10 cellular contexts compared by ENCODE assay signal in the genomic region with DNA sequence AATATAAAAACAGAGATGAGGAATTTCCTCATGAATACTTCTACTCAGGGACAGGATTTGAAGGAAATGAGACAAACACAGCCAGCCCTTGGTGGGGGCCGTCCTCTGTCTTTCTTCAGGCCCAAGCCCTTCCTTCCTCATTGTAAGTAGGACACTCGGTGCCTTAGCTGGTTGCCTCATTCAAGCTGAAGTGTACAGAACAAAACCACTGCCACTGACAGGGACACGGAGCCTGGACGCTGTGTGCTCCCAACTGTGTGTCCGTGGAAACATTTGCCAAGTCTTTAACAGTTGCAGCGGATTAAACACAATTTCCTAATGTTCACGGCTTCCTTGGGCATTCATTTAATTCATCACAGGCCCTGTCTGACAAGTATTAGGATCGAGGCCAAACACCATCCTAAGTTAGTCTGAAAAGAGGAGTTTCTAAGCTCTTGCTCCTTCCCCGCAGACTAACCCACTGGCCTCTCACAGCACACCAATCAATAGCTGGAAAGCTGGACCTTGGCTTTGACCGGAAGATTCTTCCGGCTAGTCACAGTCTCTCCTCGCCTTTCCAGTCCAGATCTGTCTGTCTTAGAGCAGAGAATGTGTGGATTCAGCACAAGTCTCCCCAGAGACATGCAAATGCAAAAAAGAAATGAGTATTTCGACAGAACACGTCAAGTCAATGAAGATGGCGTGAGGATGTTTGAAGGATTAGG.
DNase-seq lines count a peak whose midpoint lies in the region; ATAC-seq and TF ChIP-seq lines count a peak whose summit lies in the region.
"Had no signal": no experiment of that assay in that cellular context is flagged by ENCODE, and none has a peak within 500 bp of the region (broad histone marks: within the 10 kb centered on the region; RNA-seq: fewer than 3 reads in every experiment).

No MANE protein-coding gene starts in this region.

- H3K36me3 Mint-ChIP-seq in activated CD4-positive, alpha-beta T cell treated with anti-CD3 and anti-CD28 coated beads, Interleukin-2, amount 10 ng/mL, durations not matched to agents 7 days and 5 days (ENCODE audit: low read depth), result no peaks in the 10 kb centered on the region
- no peaks in the 10 kb centered on the region for H3K36me3 Mint-ChIP-seq in activated T-cell treated with anti-CD3 and anti-CD28 coated beads, Interleukin-2, amount 50 U/mL, for 72 hours (ENCODE audit: insufficient read depth in 2 of 2)

- H3K36me3 ChIP-seq in esophagus muscularis mucosa (no peaks in the 10 kb centered on the region), muscle layer of duodenum (ENCODE audit: control insufficient read depth in 1 of 2, insufficient read depth in 2 of 2, low read length in 2 of 2) (no peaks in the 10 kb centered on the region), thoracic aorta (no peaks in the 10 kb centered on the region)

- TF ChIP-seq EP300 in esophagus muscularis mucosa (IDR thresholded peaks at IDR 0.05), result peak; percentile 20

- POLR2A ChIA-PET in activated CD4-positive, alpha-beta T cell treated with anti-CD3 and anti-CD28 coated beads, Interleukin-2, amount 10 ng/mL, durations not matched to agents 7 days and 5 days (lab: Charles Lee), result no interaction called here

- DNase-seq in NOMO-1 (lab: John Stamatoyannopoulos, UW; ENCODE audit: unreplicated experiment in 2 of 2), result peak; percentile 53 to 82
- no peak for DNase-seq in esophagus muscularis mucosa (ENCODE audit: extremely low spot score)
- no peak for DNase-seq in thoracic aorta (ENCODE audit: low spot score)
- DNase-seq in activated CD4-positive, alpha-beta T cell treated with anti-CD3 and anti-CD28 coated beads, Interleukin-2, amount 10 ng/mL, durations not matched to agents 7 days and 5 days, result no peak
- no peak for DNase-seq in DMS79 (lab: John Stamatoyannopoulos, UW)
- DNase-seq in activated T-cell treated with anti-CD3 and anti-CD28 coated beads, Interleukin-2, amount 50 U/mL, for 72 hours, result no peak
- DNase-seq: NCI-H1417 treated with DMSO at 0.1 percent for 48 hours had no signal

- H3K4me1 Mint-ChIP-seq in activated CD4-positive, alpha-beta T cell treated with anti-CD3 and anti-CD28 coated beads, Interleukin-2, amount 10 ng/mL, durations not matched to agents 7 days and 5 days, result peaks cover 17% of the 10 kb centered on the region
- H3K4me1 Mint-ChIP-seq in activated T-cell treated with anti-CD3 and anti-CD28 coated beads, Interleukin-2, amount 50 U/mL, for 72 hours (ENCODE audit: low read depth), result peaks cover 27% of the 10 kb centered on the region

- CTCF ChIA-PET in activated CD4-positive, alpha-beta T cell treated with anti-CD3 and anti-CD28 coated beads, Interleukin-2, amount 10 ng/mL, durations not matched to agents 7 days and 5 days (lab: Charles Lee), result no interaction called here

- no peaks in the 10 kb centered on the region for H3K27me3 Mint-ChIP-seq in activated CD4-positive, alpha-beta T cell treated with anti-CD3 and anti-CD28 coated beads, Interleukin-2, amount 10 ng/mL, durations not matched to agents 7 days and 5 days
- no peaks in the 10 kb centered on the region for H3K27me3 Mint-ChIP-seq in activated T-cell treated with anti-CD3 and anti-CD28 coated beads, Interleukin-2, amount 50 U/mL, for 72 hours (ENCODE audit: low read depth)

- no peaks in the 10 kb centered on the region for H3K9me3 Mint-ChIP-seq in activated CD4-positive, alpha-beta T cell treated with anti-CD3 and anti-CD28 coated beads, Interleukin-2, amount 10 ng/mL, durations not matched to agents 7 days and 5 days
- H3K9me3 Mint-ChIP-seq in activated T-cell treated with anti-CD3 and anti-CD28 coated beads, Interleukin-2, amount 50 U/mL, for 72 hours, result no peaks in the 10 kb centered on the region

- intact Hi-C loops in esophagus muscularis mucosa (cut with DNase I), result loop anchor here (10.0 kb wide), 1 partner anchor 73 kb away; the partner anchor contains the start of gene ACSL3

- TF ChIP-seq CTCF in esophagus muscularis mucosa (IDR thresholded peaks at IDR 0.05) (no peak), thoracic aorta (IDR thresholded peaks at IDR 0.05) (no peak)

- H3K27ac ChIP-seq in esophagus muscularis mucosa (replicated peaks in 1 of 4) (peak overlapping the region; percentile 53 to 68 (median 58)), muscle layer of duodenum (ENCODE audit: low read length) (peak overlapping the region; percentile 28), thoracic aorta (peak overlapping the region; percentile 74 to 76)
- H3K27ac ChIP-seq: SK-N-MC had no signal

- H3K4me3 ChIP-seq in esophagus muscularis mucosa, result no peak overlapping the region
- H3K4me3 ChIP-seq in muscle layer of duodenum (ENCODE audit: low read depth in 1 of 2, low read length in 2 of 2), result no peak overlapping the region
- H3K4me3 ChIP-seq in thoracic aorta, result peak overlapping the region; percentile 7
- H3K4me3 ChIP-seq: SK-N-MC had no signal

- H3K4me3 Mint-ChIP-seq in activated CD4-positive, alpha-beta T cell treated with anti-CD3 and anti-CD28 coated beads, Interleukin-2, amount 10 ng/mL, durations not matched to agents 7 days and 5 days, result no peak overlapping the region
- H3K4me3 Mint-ChIP-seq in activated T-cell treated with anti-CD3 and anti-CD28 coated beads, Interleukin-2, amount 50 U/mL, for 72 hours, result no peak overlapping the region

- H3K9me3 ChIP-seq in esophagus muscularis mucosa (no peaks in the 10 kb centered on the region), muscle layer of duodenum (ENCODE audit: control insufficient read depth in 1 of 2, low read length in 2 of 2) (no peaks in the 10 kb centered on the region), thoracic aorta (no peaks in the 10 kb centered on the region)

- peak; percentile 35 for ATAC-seq in thoracic aorta (ENCODE audit: insufficient number of reproducible peaks, low FRiP score, low read depth)
- no peak for ATAC-seq in HG02798 (IDR thresholded peaks at IDR 0.05; ENCODE audit: poor library complexity, unreplicated experiment)
- no peak for ATAC-seq in activated T-cell treated with anti-CD3 and anti-CD28 coated beads, Interleukin-2, amount 50 U/mL, for 72 hours (replicated peaks in 1 of 2)

- 49% methylated on average over 14 of the region's 15 CpGs for WGBS in esophagus muscularis mucosa

- H3K27ac Mint-ChIP-seq in activated CD4-positive, alpha-beta T cell treated with anti-CD3 and anti-CD28 coated beads, Interleukin-2, amount 10 ng/mL, durations not matched to agents 7 days and 5 days, result no peak overlapping the region
- no peak overlapping the region for H3K27ac Mint-ChIP-seq in activated T-cell treated with anti-CD3 and anti-CD28 coated beads, Interleukin-2, amount 50 U/mL, for 72 hours

- H3K27me3 ChIP-seq in esophagus muscularis mucosa, result no peaks in the 10 kb centered on the region
- no peaks in the 10 kb centered on the region for H3K27me3 ChIP-seq in muscle layer of duodenum (ENCODE audit: low read depth, low read length)
- H3K27me3 ChIP-seq in thoracic aorta (replicated peaks; ENCODE audit: insufficient read depth), result no peaks in the 10 kb centered on the region

- TF ChIP-seq POLR2A in esophagus muscularis mucosa (IDR thresholded peaks at IDR 0.05; ENCODE audit: low read depth), result no peak

- H3K4me1 ChIP-seq in esophagus muscularis mucosa (peaks cover 29 to 49% (median 42%) of the 10 kb centered on the region in 4 donors), muscle layer of duodenum (ENCODE audit: control insufficient read depth in 1 of 2, insufficient read depth in 2 of 2, low read length in 2 of 2) (peaks cover 0 to 5% of the 10 kb centered on the region in 2 donors), thoracic aorta (ENCODE audit: control insufficient read depth in 1 of 2, low read depth in 2 of 2) (peaks cover 29 to 53% of the 10 kb centered on the region in 2 donors)

Comparison
In these comparisons a context has a peak if more than half of its experiments do, and no peak if none do; other contexts are left out.
1. DNase-seq: peak in NOMO-1 (2 of 2); none in esophagus muscularis mucosa (single experiment), thoracic aorta (single experiment), activated CD4-positive, alpha-beta T cell treated with anti-CD3 and anti-CD28 coated beads, Interleukin-2, amount 10 ng/mL, durations not matched to agents 7 days and 5 days (single experiment), DMS79 (single experiment) and activated T-cell treated with anti-CD3 and anti-CD28 coated beads, Interleukin-2, amount 50 U/mL, for 72 hours (0 of 2).
2. Peak in every context shown above with its lines, with median percentiles within 50 percentile points of each other: H3K27ac ChIP-seq.